In the genomic region with DNA sequence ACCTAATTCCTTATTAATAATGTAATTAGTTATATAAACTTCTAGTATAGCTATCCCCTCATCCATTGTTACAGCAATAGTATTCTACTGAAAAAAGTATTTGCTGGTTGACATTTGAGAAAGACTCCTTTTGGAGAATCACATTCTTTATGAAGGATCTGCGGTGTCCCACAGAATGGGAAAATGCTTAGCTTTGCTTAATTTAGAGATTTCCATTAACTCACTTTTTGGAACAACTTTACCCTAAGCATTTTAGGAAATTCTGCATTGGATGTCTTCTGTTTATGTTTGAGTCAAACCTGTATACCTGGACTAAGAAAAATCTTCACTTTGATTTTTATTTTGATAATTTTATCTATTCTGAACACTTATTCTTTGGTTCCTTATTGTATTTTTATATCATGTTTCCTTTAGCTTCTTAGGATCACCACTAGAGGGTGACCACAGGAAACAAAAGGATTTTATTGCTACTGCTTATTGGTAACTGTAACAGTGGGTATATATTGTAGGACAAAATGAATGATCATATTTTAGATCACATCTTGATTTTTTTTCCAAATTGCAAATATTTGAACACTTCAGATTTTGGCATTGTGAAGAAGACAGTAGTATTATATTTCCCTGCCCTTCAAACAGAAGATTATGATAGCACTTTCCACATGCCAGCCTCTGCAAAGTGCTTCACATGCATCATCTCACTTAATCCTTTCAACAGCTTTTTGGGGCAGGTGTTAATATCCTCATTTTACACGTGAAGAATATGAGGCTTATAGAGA, we compare ENCODE assay signal across 9 cellular contexts.
DNase-seq lines count a peak whose midpoint lies in the region; ATAC-seq, FAIRE-seq and TF ChIP-seq lines count a peak whose summit lies in the region.
"Had no signal": no experiment of that assay in that cellular context is flagged by ENCODE, and none has a peak within 500 bp of the region (broad histone marks: within the 10 kb centered on the region; RNA-seq: fewer than 3 reads in every experiment).

No MANE protein-coding gene starts in this region.

- WGBS in HepG2 (ENCODE audit: low lambda C conversion rate) = 76% methylated on average over 2 of the region's 2 CpGs

- H3K9me3 ChIP-seq in HepG2 (ENCODE audit: low read length) = no peaks in the 10 kb centered on the region

- no peaks in the 10 kb centered on the region for H3K4me1 Mint-ChIP-seq in CD14-positive monocyte
- H3K4me1 Mint-ChIP-seq in naive thymus-derived CD8-positive, alpha-beta T cell = no peaks in the 10 kb centered on the region
- H3K4me1 Mint-ChIP-seq in activated CD4-positive, alpha-beta memory T cell treated with anti-CD3 and anti-CD28 coated beads, Interleukin-2, amount 10 ng/mL, durations not matched to agents 7 days and 5 days = no peaks in the 10 kb centered on the region

- H3K4me1 ChIP-seq in HepG2 (ENCODE audit: insufficient read depth, low read length) = no peaks in the 10 kb centered on the region

- no peak overlapping the region for H3K4me3 Mint-ChIP-seq in CD14-positive monocyte
- no peak overlapping the region for H3K4me3 Mint-ChIP-seq in naive thymus-derived CD8-positive, alpha-beta T cell
- H3K4me3 Mint-ChIP-seq in activated CD4-positive, alpha-beta memory T cell treated with anti-CD3 and anti-CD28 coated beads, Interleukin-2, amount 10 ng/mL, durations not matched to agents 7 days and 5 days = no peak overlapping the region
- H3K4me3 Mint-ChIP-seq: dendritic cell treated with granulocyte-macrophage colony-stimulating factor and Interleukin-4, amounts not matched to agents 40 ng/mL and 50 ng/mL, for 4 days had no signal

- H3K9me3 Mint-ChIP-seq in CD14-positive monocyte = no peaks in the 10 kb centered on the region
- no peaks in the 10 kb centered on the region for H3K9me3 Mint-ChIP-seq in naive thymus-derived CD8-positive, alpha-beta T cell
- no peaks in the 10 kb centered on the region for H3K9me3 Mint-ChIP-seq in activated CD4-positive, alpha-beta memory T cell treated with anti-CD3 and anti-CD28 coated beads, Interleukin-2, amount 10 ng/mL, durations not matched to agents 7 days and 5 days
- H3K9me3 Mint-ChIP-seq: dendritic cell treated with granulocyte-macrophage colony-stimulating factor and Interleukin-4, amounts not matched to agents 40 ng/mL and 50 ng/mL, for 4 days had no signal

- in situ Hi-C loops in HepG2 (cut with HindIII; ENCODE audit: extremely low pct_ligation_motif_present, low pct_unique_long_range_greater_than_20kb) = no loop called here

- no peaks in the 10 kb centered on the region for H3K27me3 ChIP-seq in HepG2 (ENCODE audit: control insufficient read depth in 1 of 2, insufficient read depth in 2 of 2, low read length in 2 of 2)

- TF ChIP-seq CTCF in CD14-positive monocyte (IDR thresholded peaks at IDR 0.05) (peak; percentile 59), HepG2 (CRISPR knock-in tag; IDR thresholded peaks at IDR 0.05) (peak; percentile 27; the same call in 1 of the 2 replicates)

- TF ChIP-seq RAD21 in HepG2 (CRISPR knock-in tag; IDR thresholded peaks at IDR 0.05) = no peak

- no peak for DNase-seq in CD14-positive monocyte (ENCODE audit: low spot score)
- DNase-seq in HT-29 (ENCODE audit: low spot score) = peak; percentile 28
- DNase-seq in astrocyte of the hippocampus (ENCODE audit: low read depth, low spot score) = peak; percentile 24
- peak; percentile 8 for DNase-seq in HepG2 (ENCODE audit: low spot score)
- DNase-seq in naive thymus-derived CD8-positive, alpha-beta T cell = no peak
- DNase-seq in activated CD4-positive, alpha-beta memory T cell treated with anti-CD3 and anti-CD28 coated beads, Interleukin-2, amount 10 ng/mL, durations not matched to agents 7 days and 5 days = no peak
- no peak for DNase-seq in amygdala (lab: John Stamatoyannopoulos, UW)
- DNase-seq in middle frontal gyrus (ENCODE audit: extremely low spot score, low spot score) = no peak

- no peak for TF ChIP-seq POLR2A in HepG2 (IDR thresholded peaks at IDR 0.05; ENCODE audit: insufficient read depth in 1 of 2, low read depth in 2 of 2, low read length in 2 of 2)

- no peak overlapping the region for H2AFZ ChIP-seq in HepG2 (ENCODE audit: low read length)

- ATAC-seq in HepG2 = no peak
- no peak for ATAC-seq in naive thymus-derived CD8-positive, alpha-beta T cell

- H3K9ac ChIP-seq in HepG2 (ENCODE audit: insufficient read depth, low read depth, low read length) = no peak overlapping the region

- intact Hi-C loops in CD14-positive monocyte (cut with micrococcal nuclease) (no loop called here), HepG2 (cut with micrococcal nuclease; ENCODE audit: unreplicated experiment) (no loop called here)

- CTCF ChIA-PET in HepG2 (lab: Yijun Ruan, JAX; ENCODE audit: low intra/inter-chr PET ratio, low total read pairs) = no interaction called here
- CTCF ChIA-PET in activated CD4-positive, alpha-beta memory T cell treated with anti-CD3 and anti-CD28 coated beads, Interleukin-2, amount 10 ng/mL, durations not matched to agents 7 days and 5 days (lab: Charles Lee) = interaction anchor here (0.5 to 1.6 kb wide), 6 partner anchors 8 to 107 kb away, joined by 3 to 6 read pairs (median 4); no protein-coding TSS in a partner anchor

- POLR2A ChIA-PET in HepG2 (lab: Yijun Ruan, JAX) = no interaction called here
- POLR2A ChIA-PET in naive thymus-derived CD8-positive, alpha-beta T cell (lab: Charles Lee) = no interaction called here
- POLR2A ChIA-PET in activated CD4-positive, alpha-beta memory T cell treated with anti-CD3 and anti-CD28 coated beads, Interleukin-2, amount 10 ng/mL, durations not matched to agents 7 days and 5 days (lab: Charles Lee) = no interaction called here

- TF ChIP-seq EP300 in HepG2 (IDR thresholded peaks at IDR 0.05; ENCODE audit: low read depth in 2 of 2, low read length in 2 of 2) (no peak), HepG2 (CRISPR knock-in tag; IDR thresholded peaks at IDR 0.05; ENCODE audit: borderline replicate concordance) (no peak)

- no peak overlapping the region for H3K27ac Mint-ChIP-seq in CD14-positive monocyte
- H3K27ac Mint-ChIP-seq in naive thymus-derived CD8-positive, alpha-beta T cell = no peak overlapping the region
- H3K27ac Mint-ChIP-seq in activated CD4-positive, alpha-beta memory T cell treated with anti-CD3 and anti-CD28 coated beads, Interleukin-2, amount 10 ng/mL, durations not matched to agents 7 days and 5 days = no peak overlapping the region
- H3K27ac Mint-ChIP-seq: dendritic cell treated with granulocyte-macrophage colony-stimulating factor and Interleukin-4, amounts not matched to agents 40 ng/mL and 50 ng/mL, for 4 days had no signal

- FAIRE-seq in HepG2 (lab: Jason Lieb, UNC) = peak; percentile 12

- H3K27me3 Mint-ChIP-seq in CD14-positive monocyte (ENCODE audit: low read depth in 3 of 3) = no peaks in the 10 kb centered on the region
- H3K27me3 Mint-ChIP-seq in naive thymus-derived CD8-positive, alpha-beta T cell = no peaks in the 10 kb centered on the region
- no peaks in the 10 kb centered on the region for H3K27me3 Mint-ChIP-seq in activated CD4-positive, alpha-beta memory T cell treated with anti-CD3 and anti-CD28 coated beads, Interleukin-2, amount 10 ng/mL, durations not matched to agents 7 days and 5 days
- H3K27me3 Mint-ChIP-seq: dendritic cell treated with granulocyte-macrophage colony-stimulating factor and Interleukin-4, amounts not matched to agents 40 ng/mL and 50 ng/mL, for 4 days had no signal

- H3K36me3 ChIP-seq in HepG2 (replicated peaks in 1 of 2; ENCODE audit: control insufficient read depth in 1 of 2, insufficient read depth in 2 of 2, low read length in 2 of 2) = peaks cover 7 to 28% of the 10 kb centered on the region in 2 experiments; a peak in 4 of 5 replicates

- peaks cover 53 to 65% of the 10 kb centered on the region in 2 donors for H3K36me3 Mint-ChIP-seq in CD14-positive monocyte
- H3K36me3 Mint-ChIP-seq in naive thymus-derived CD8-positive, alpha-beta T cell = peaks cover 13 to 74% (median 15%) of the 10 kb centered on the region in 3 donors
- H3K36me3 Mint-ChIP-seq in activated CD4-positive, alpha-beta memory T cell treated with anti-CD3 and anti-CD28 coated beads, Interleukin-2, amount 10 ng/mL, durations not matched to agents 7 days and 5 days (ENCODE audit: low read depth) = peaks cover 36% of the 10 kb centered on the region

- H4K20me1 ChIP-seq in HepG2 (ENCODE audit: insufficient read depth, low read length) = no peaks in the 10 kb centered on the region

- H3K27ac ChIP-seq in HepG2 (ENCODE audit: extremely low read length, insufficient read depth, low read length) = no peak overlapping the region

- H3K4me3 ChIP-seq in HepG2 (replicated peaks in 1 of 3; ENCODE audit: insufficient read depth in 1 of 3, low read depth in 2 of 3, low read length in 3 of 3) = no peak overlapping the region

- no peak overlapping the region for H3K4me2 ChIP-seq in HepG2 (ENCODE audit: low read depth, low read length)

- H3K79me2 ChIP-seq in HepG2 (ENCODE audit: insufficient read depth, low read length) = no peaks in the 10 kb centered on the region

- BruUV-seq in HepG2 (replicated peaks; lab: Mats Ljungman, UMichigan) = no TSS peak

TF ChIP-seq in HepG2, 621 proteins besides CTCF, POLR2A, EP300 and RAD21 (continues in another document):
- TF ChIP-seq ZNF605 (CRISPR knock-in tag; IDR thresholded peaks at IDR 0.05) = no peak
- no peak for TF ChIP-seq ZNF382 (CRISPR knock-in tag; IDR thresholded peaks at IDR 0.05; ENCODE audit: borderline replicate concordance)
- no peak for TF ChIP-seq ATRX (CRISPR knock-in tag; IDR thresholded peaks at IDR 0.05; ENCODE audit: borderline replicate concordance)
- TF ChIP-seq, protein P1, sequence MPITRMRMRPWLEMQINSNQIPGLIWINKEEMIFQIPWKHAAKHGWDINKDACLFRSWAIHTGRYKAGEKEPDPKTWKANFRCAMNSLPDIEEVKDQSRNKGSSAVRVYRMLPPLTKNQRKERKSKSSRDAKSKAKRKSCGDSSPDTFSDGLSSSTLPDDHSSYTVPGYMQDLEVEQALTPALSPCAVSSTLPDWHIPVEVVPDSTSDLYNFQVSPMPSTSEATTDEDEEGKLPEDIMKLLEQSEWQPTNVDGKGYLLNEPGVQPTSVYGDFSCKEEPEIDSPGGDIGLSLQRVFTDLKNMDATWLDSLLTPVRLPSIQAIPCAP (CRISPR knock-in tag; IDR thresholded peaks at IDR 0.05; ENCODE audit: low read depth) = no peak
- no peak for TF ChIP-seq GATAD1 (CRISPR knock-in tag; IDR thresholded peaks at IDR 0.05)
- no peak for TF ChIP-seq ARID2 (CRISPR knock-in tag; IDR thresholded peaks at IDR 0.05; ENCODE audit: borderline replicate concordance)
- TF ChIP-seq TCF7L2 (IDR thresholded peaks at IDR 0.05; ENCODE audit: low read depth, low read length) = no peak
- no peak for TF ChIP-seq SRF (IDR thresholded peaks at IDR 0.05; ENCODE audit: low read depth, low read length)
- TF ChIP-seq MAFK (conservative IDR thresholded peaks at IDR 0.05 in 1 of 2, IDR thresholded peaks at IDR 0.05 in 1 of 2; ENCODE audit: low read length in 2 of 2) = peak; percentile 76 to 88
- no peak for TF ChIP-seq FOSL1 (CRISPR knock-in tag; IDR thresholded peaks at IDR 0.05; ENCODE audit: borderline replicate concordance)
- no peak for TF ChIP-seq ZNF614 (CRISPR knock-in tag; IDR thresholded peaks at IDR 0.05; ENCODE audit: borderline replicate concordance)

Comparison
In these comparisons a context has a peak if more than half of its experiments do, and no peak if none do; other contexts are left out.
1. DNase-seq: peak in HT-29 (single experiment), astrocyte of the hippocampus (single experiment) and HepG2 (single experiment); none in CD14-positive monocyte (single experiment), naive thymus-derived CD8-positive, alpha-beta T cell (0 of 10), activated CD4-positive, alpha-beta memory T cell treated with anti-CD3 and anti-CD28 coated beads, Interleukin-2, amount 10 ng/mL, durations not matched to agents 7 days and 5 days (single experiment), amygdala (0 of 56) and middle frontal gyrus (single experiment).